Comparison of ENCODE assay signal across 1 cellular context in genomic region chr9:71741841-71742648, GRCh38.
TF ChIP-seq lines count a peak whose summit lies in the region.

No MANE protein-coding gene starts in this region.

TF ChIP-seq in K562, 482 proteins besides CTCF, POLR2A, EP300 and RAD21 (continued from another document and continues in another):
- peak in 1 of 2 experiments; percentile 56 for TF ChIP-seq AFF1 (IDR thresholded peaks at IDR 0.05; ENCODE audit: low read depth in 1 of 2, partially characterized antibody in 2 of 2)
- peak; percentile 96 for TF ChIP-seq SOX6 (IDR thresholded peaks at IDR 0.05)
- TF ChIP-seq MLX (CRISPR knock-in tag; conservative IDR thresholded peaks at IDR 0.05), result no peak
- peak; percentile 63; the same call in 1 of the 2 replicates for TF ChIP-seq ZNF384 (IDR thresholded peaks at IDR 0.05; ENCODE audit: low read depth, low read length)
- no peak for TF ChIP-seq MXD1 (CRISPR knock-in tag; IDR thresholded peaks at IDR 0.05; ENCODE audit: borderline replicate concordance, poor library complexity, severe bottlenecking)
- no peak for TF ChIP-seq PHTF2 (CRISPR knock-in tag; IDR thresholded peaks at IDR 0.05)
- no peak for TF ChIP-seq ZNF740 (CRISPR knock-in tag; IDR thresholded peaks at IDR 0.05)
- no peak for TF ChIP-seq ZNF740 (tag; IDR thresholded peaks at IDR 0.05)
- TF ChIP-seq ZNF445 (CRISPR knock-in tag; IDR thresholded peaks at IDR 0.05; ENCODE audit: low read depth), result no peak
- no peak for TF ChIP-seq RFX5 (IDR thresholded peaks at IDR 0.05; ENCODE audit: low read depth, low read length)
- no peak for TF ChIP-seq MTA3 (IDR thresholded peaks at IDR 0.05; ENCODE audit: borderline replicate concordance)
- TF ChIP-seq PPARD (CRISPR knock-in tag; IDR thresholded peaks at IDR 0.05), result no peak
- no peak for TF ChIP-seq PTRF (tag; IDR thresholded peaks at IDR 0.05)
- TF ChIP-seq PRPF4 (IDR thresholded peaks at IDR 0.05; ENCODE audit: insufficient read depth, low read depth, low read length, poor library complexity, severe bottlenecking), result no peak
- TF ChIP-seq SAFB (IDR thresholded peaks at IDR 0.05; ENCODE audit: borderline replicate concordance, low read depth, low read length), result no peak
- TF ChIP-seq KHSRP (IDR thresholded peaks at IDR 0.05), result no peak
- 0 out of 2 replicates have a peak, but pooled peaks have one; percentile 14 for TF ChIP-seq HDAC2 (IDR thresholded peaks at IDR 0.05)
- no peak for TF ChIP-seq ZNF175 (CRISPR knock-in tag; IDR thresholded peaks at IDR 0.05; ENCODE audit: low read depth)
- TF ChIP-seq ZNF134 (CRISPR knock-in tag; conservative IDR thresholded peaks at IDR 0.05), result no peak
- TF ChIP-seq FOXM1 (IDR thresholded peaks at IDR 0.05; ENCODE audit: low read depth), result peak; percentile 87
- TF ChIP-seq FOXM1 (CRISPR knock-in tag; IDR thresholded peaks at IDR 0.05; ENCODE audit: low read depth), result no peak
- TF ChIP-seq THAP12 (CRISPR knock-in tag; IDR thresholded peaks at IDR 0.05), result no peak
- TF ChIP-seq MED1 (CRISPR knock-in tag; IDR thresholded peaks at IDR 0.05; ENCODE audit: borderline replicate concordance), result no peak
- peak in 1 of 3 experiments; percentile 50; a peak in 1 of 6 replicates for TF ChIP-seq ZBTB11 (CRISPR knock-in tag; IDR thresholded peaks at IDR 0.05)
- TF ChIP-seq TARDBP (IDR thresholded peaks at IDR 0.05), result no peak
- TF ChIP-seq SMAD2 (IDR thresholded peaks at IDR 0.05; ENCODE audit: low read depth, low read length), result no peak
- peak in 1 of 2 experiments; percentile 28; a peak in 1 of 4 replicates for TF ChIP-seq ZNF639 (CRISPR knock-in tag; conservative IDR thresholded peaks at IDR 0.05 in 1 of 2, IDR thresholded peaks at IDR 0.05 in 1 of 2)
- TF ChIP-seq ZFX (CRISPR knock-in tag; IDR thresholded peaks at IDR 0.05), result no peak; the same call in 1 of the 2 replicates
- TF ChIP-seq ZNF780A (CRISPR knock-in tag; IDR thresholded peaks at IDR 0.05), result no peak
- TF ChIP-seq YY1 (IDR thresholded peaks at IDR 0.05; ENCODE audit: borderline replicate concordance in 1 of 3, control insufficient read depth in 1 of 3, extremely low read depth in 1 of 3, insufficient read depth in 3 of 3, insufficient read length in 1 of 3, insufficient replicate concordance in 2 of 3, low read depth in 1 of 3, low read length in 2 of 3), result no peak
- no peak for TF ChIP-seq HMG20A (CRISPR knock-in tag; conservative IDR thresholded peaks at IDR 0.05)
- no peak for TF ChIP-seq HBP1 (CRISPR knock-in tag; IDR thresholded peaks at IDR 0.05)
- no peak for TF ChIP-seq THAP7 (CRISPR knock-in tag; IDR thresholded peaks at IDR 0.05)
- TF ChIP-seq ZBTB1 (CRISPR knock-in tag; IDR thresholded peaks at IDR 0.05; ENCODE audit: borderline replicate concordance, low read depth), result no peak
- no peak for TF ChIP-seq MXI1 (IDR thresholded peaks at IDR 0.05; ENCODE audit: low read depth, low read length)
- TF ChIP-seq POLR3G (IDR thresholded peaks at IDR 0.05; ENCODE audit: extremely low read depth, insufficient read length, insufficient replicate concordance), result no peak
- peak; percentile 96 for TF ChIP-seq SMARCA4 (IDR thresholded peaks at IDR 0.05)
- no peak for TF ChIP-seq IRF1 (CRISPR knock-in tag; IDR thresholded peaks at IDR 0.05; ENCODE audit: borderline replicate concordance)
- no peak for TF ChIP-seq RBM39 (optimal IDR thresholded peaks at IDR 0.05; ENCODE audit: low read depth, low read length)
- TF ChIP-seq NCOR1 (IDR thresholded peaks at IDR 0.05), result peak; percentile 90
- TF ChIP-seq FOXK1 (CRISPR knock-in tag; IDR thresholded peaks at IDR 0.05; ENCODE audit: borderline replicate concordance), result no peak
- no peak for TF ChIP-seq SIRT6 (IDR thresholded peaks at IDR 0.05; ENCODE audit: low read depth, low read length)
- TF ChIP-seq ZHX1 (conservative IDR thresholded peaks at IDR 0.05; ENCODE audit: low read length), result no peak
- TF ChIP-seq SUPT5H (IDR thresholded peaks at IDR 0.05), result no peak
